1 cellular context compared by ENCODE assay signal in the genomic region with DNA sequence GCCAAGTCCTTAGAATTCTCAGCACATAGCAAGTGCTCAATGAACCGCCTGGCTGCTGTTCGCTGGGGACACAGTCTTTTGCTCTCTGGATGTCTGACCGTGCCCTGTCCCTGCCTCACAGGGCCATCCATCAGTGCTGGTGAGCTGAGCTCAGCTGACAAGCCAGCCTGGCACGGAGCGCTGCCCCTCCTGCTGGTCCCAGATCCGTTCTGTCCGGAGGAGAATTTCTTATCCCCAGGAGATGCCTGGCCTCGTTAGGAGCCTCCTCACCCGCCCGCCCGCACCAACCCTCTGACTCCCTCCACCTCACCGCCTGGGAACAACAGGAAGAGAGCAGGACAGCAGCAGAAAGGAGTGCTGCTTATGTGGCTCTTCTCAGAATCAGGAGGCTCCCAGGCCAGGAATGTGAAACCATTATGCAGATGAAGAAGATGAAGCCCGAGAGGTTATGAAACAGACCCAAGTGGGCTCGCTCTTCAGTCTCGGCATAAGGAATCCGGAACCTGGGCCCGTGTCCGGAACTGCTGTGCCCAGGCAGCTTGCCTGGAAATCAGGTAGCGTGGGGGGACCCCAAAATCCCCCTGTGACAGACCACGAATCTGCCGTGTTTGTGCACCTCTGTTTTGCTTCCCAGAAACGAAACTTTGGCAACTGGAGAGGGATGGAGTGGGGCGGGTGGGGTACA.
A peak's percentile ranks its signal among the peaks of the same experiment; 100 is the strongest.
TF ChIP-seq lines count a peak whose summit lies in the region.

No MANE protein-coding gene starts in this region.

TF ChIP-seq in GM23338, 12 proteins besides CTCF, POLR2A, EP300 and RAD21 (continued from another document):
- TF ChIP-seq ZNF462 (CRISPR knock-in tag; IDR thresholded peaks at IDR 0.05) = peak; percentile 34; the same call in 1 of the 2 replicates
- TF ChIP-seq ZNF114 (CRISPR knock-in tag; IDR thresholded peaks at IDR 0.05) = no peak
- TF ChIP-seq ETS1 (IDR thresholded peaks at IDR 0.05) = peak; percentile 18; the same call in 1 of the 2 replicates
- no peak for TF ChIP-seq REST (IDR thresholded peaks at IDR 0.05; ENCODE audit: unreplicated experiment)
- TF ChIP-seq STAT1 (IDR thresholded peaks at IDR 0.05; ENCODE audit: unreplicated experiment) = no peak
- TF ChIP-seq NANOG (IDR thresholded peaks at IDR 0.05; ENCODE audit: borderline replicate concordance) = no peak
- TF ChIP-seq JUNB (IDR thresholded peaks at IDR 0.05; ENCODE audit: unreplicated experiment) = no peak
- no peak for TF ChIP-seq EZH2 (IDR thresholded peaks at IDR 0.05; ENCODE audit: low read depth, unreplicated experiment)
- TF ChIP-seq CREB1 (CRISPR knock-in tag; IDR thresholded peaks at IDR 0.05; ENCODE audit: low read depth) = no peak
